Comparison of ENCODE assay signal across 24 cellular contexts in the genomic region with DNA sequence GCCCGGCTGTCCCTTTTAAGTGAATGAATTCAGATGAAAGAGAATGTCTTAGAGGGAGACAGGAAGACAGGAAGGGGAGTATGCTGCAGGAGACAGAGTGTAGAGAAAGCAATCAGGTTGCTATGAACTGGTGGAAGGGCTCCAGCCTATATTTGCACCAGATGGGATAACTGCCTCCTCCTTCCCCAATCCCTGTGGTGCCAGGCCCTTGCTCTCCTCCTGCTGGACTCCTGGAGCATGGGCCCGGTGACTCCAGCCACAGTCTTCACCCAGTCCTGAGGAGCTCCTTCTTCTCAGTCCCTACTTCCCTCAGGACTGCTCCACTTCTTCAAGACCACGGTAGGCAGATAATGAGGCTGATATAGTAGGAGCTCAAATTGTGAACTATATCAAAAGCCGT.
DNase-seq lines count a peak whose midpoint lies in the region; TF ChIP-seq lines count a peak whose summit lies in the region.
"Had no signal": no experiment of that assay in that cellular context is flagged by ENCODE, and none has a peak within 500 bp of the region (broad histone marks: within the 10 kb centered on the region; RNA-seq: fewer than 3 reads in every experiment).

No MANE protein-coding gene starts in this region.

- no peak overlapping the region for H2AFZ ChIP-seq in SK-N-SH (ENCODE audit: low read depth)

- CTCF ChIA-PET in A673 (lab: Charles Lee) (no interaction called here), SK-N-SH (lab: Yijun Ruan, JAX) (no interaction called here)

- H3K27ac Mint-ChIP-seq in activated T-helper 2 cell treated with anti-CD3 and anti-CD28 coated beads, Interferon-gamma antibody, Interleukin-2, Interleukin-4, amounts not matched to agents 10 μg/mL and 5 μg/mL and 100 μg/mL, durations not matched to agents 14 hours and 24 hours and 36 hours = no peak overlapping the region
- H3K27ac Mint-ChIP-seq: activated naive CD8-positive, alpha-beta T cell treated with anti-CD3 and anti-CD28 coated beads, Interleukin-2, amount 50 U/mL, for 24 hours; activated T-helper 17 cell treated with anti-CD3 and anti-CD28 coated beads, Interleukin-2, amount 50 U/mL, for 72 hours; dendritic cell treated with granulocyte-macrophage colony-stimulating factor and Interleukin-4, amounts not matched to agents 40 ng/mL and 50 ng/mL, for 4 days had no signal

- H3K27me3 ChIP-seq in A673 (replicated peaks; ENCODE audit: insufficient read depth, low read depth, low read length, poor library complexity) (no peaks in the 10 kb centered on the region), SK-N-SH (ENCODE audit: insufficient read depth) (no peaks in the 10 kb centered on the region)
- H3K27me3 ChIP-seq: breast epithelium, neutrophil, SJCRH30, suprapubic skin, vagina had no signal

- H3K9me3 Mint-ChIP-seq in activated T-helper 2 cell treated with anti-CD3 and anti-CD28 coated beads, Interferon-gamma antibody, Interleukin-2, Interleukin-4, amounts not matched to agents 10 μg/mL and 5 μg/mL and 100 μg/mL, durations not matched to agents 14 hours and 24 hours and 36 hours = no peaks in the 10 kb centered on the region
- H3K9me3 Mint-ChIP-seq: activated naive CD8-positive, alpha-beta T cell treated with anti-CD3 and anti-CD28 coated beads, Interleukin-2, amount 50 U/mL, for 24 hours; activated T-helper 17 cell treated with anti-CD3 and anti-CD28 coated beads, Interleukin-2, amount 50 U/mL, for 72 hours; dendritic cell treated with granulocyte-macrophage colony-stimulating factor and Interleukin-4, amounts not matched to agents 40 ng/mL and 50 ng/mL, for 4 days had no signal

- DNase-seq in A673 (ENCODE audit: low spot score) = peak; percentile 11
- DNase-seq in GM04504 (ENCODE audit: low read depth) = peak; percentile 31
- no peak for DNase-seq in SK-N-SH
- DNase-seq in fibroblast of gingiva (ENCODE audit: low read depth) = peak; percentile 59
- no peak for DNase-seq in stimulated activated CD4-positive, alpha-beta T cell treated with anti-CD3 and anti-CD28 coated beads, Interleukin-12 subunit alpha, Interleukin-12 subunit beta, amount 100 ng/mL, for 4 hours
- DNase-seq in middle frontal gyrus (ENCODE audit: extremely low spot score, low spot score) = no peak
- no peak for DNase-seq in activated CD4-positive, alpha-beta T cell treated with anti-CD3 and anti-CD28 coated beads, Interleukin-2, amount 50 U/mL, for 1 hour
- no peak for DNase-seq in activated T-helper 2 cell treated with anti-CD3 and anti-CD28 coated beads, Interferon-gamma antibody, Interleukin-2, Interleukin-4, amounts not matched to agents 10 μg/mL and 5 μg/mL and 100 μg/mL, durations not matched to agents 14 hours and 24 hours and 36 hours (ENCODE audit: low spot score)
- DNase-seq: activated CD4-positive, alpha-beta T cell treated with anti-CD3 and anti-CD28 coated beads for 1 hour; activated naive CD8-positive, alpha-beta T cell treated with anti-CD3 and anti-CD28 coated beads, Interleukin-2, amount 50 U/mL, for 24 hours; CD4-positive, CD25-positive, alpha-beta regulatory T cell; left ventricle myocardium superior; NCI-H1417 treated with DMSO at 0.1 percent for 48 hours; NCI-H526 treated with DMSO at 0.1 percent for 48 hours; PC-3; retina; SJCRH30 had no signal

- TF ChIP-seq EP300 in SK-N-SH (IDR thresholded peaks at IDR 0.05; ENCODE audit: borderline replicate concordance in 1 of 2, low read depth in 1 of 2, low read length in 1 of 2) = no peak

- H3K4me3 Mint-ChIP-seq in activated T-helper 2 cell treated with anti-CD3 and anti-CD28 coated beads, Interferon-gamma antibody, Interleukin-2, Interleukin-4, amounts not matched to agents 10 μg/mL and 5 μg/mL and 100 μg/mL, durations not matched to agents 14 hours and 24 hours and 36 hours (ENCODE audit: low read depth) = no peak overlapping the region
- H3K4me3 Mint-ChIP-seq: activated naive CD8-positive, alpha-beta T cell treated with anti-CD3 and anti-CD28 coated beads, Interleukin-2, amount 50 U/mL, for 24 hours; activated T-helper 17 cell treated with anti-CD3 and anti-CD28 coated beads, Interleukin-2, amount 50 U/mL, for 72 hours; CD4-positive, CD25-positive, alpha-beta regulatory T cell; dendritic cell treated with granulocyte-macrophage colony-stimulating factor and Interleukin-4, amounts not matched to agents 40 ng/mL and 50 ng/mL, for 4 days had no signal

- H3K36me3 ChIP-seq in A673 (ENCODE audit: insufficient read depth, low read length, poor library complexity, severe bottlenecking) (no peaks in the 10 kb centered on the region), SK-N-SH (replicated peaks in 1 of 2; ENCODE audit: control insufficient read depth in 1 of 2, insufficient read depth in 2 of 2, low read length in 1 of 2) (no peaks in the 10 kb centered on the region)
- H3K36me3 ChIP-seq: breast epithelium, neutrophil, SJCRH30, suprapubic skin, vagina had no signal

- BruUV-seq in A673 (replicated peaks; lab: Mats Ljungman, UMichigan) = no TSS peak

- H3K36me3 Mint-ChIP-seq in activated T-helper 2 cell treated with anti-CD3 and anti-CD28 coated beads, Interferon-gamma antibody, Interleukin-2, Interleukin-4, amounts not matched to agents 10 μg/mL and 5 μg/mL and 100 μg/mL, durations not matched to agents 14 hours and 24 hours and 36 hours (ENCODE audit: low read depth) = no peaks in the 10 kb centered on the region
- H3K36me3 Mint-ChIP-seq: CD4-positive, CD25-positive, alpha-beta regulatory T cell had no signal

- H3F3A ChIP-seq in SK-N-SH (replicated peaks; ENCODE audit: insufficient read depth) = peaks cover 15% of the 10 kb centered on the region

- peak; percentile 26; the same call in 1 of the 2 replicates for TF ChIP-seq RAD21 in SK-N-SH (IDR thresholded peaks at IDR 0.05; ENCODE audit: low read length)

- H3K27ac ChIP-seq in A673 (ENCODE audit: low read depth, low read length, poor library complexity, severe bottlenecking) = no peak overlapping the region
- H3K27ac ChIP-seq in SK-N-SH (ENCODE audit: low read depth in 2 of 2, low read length in 1 of 2) = no peak overlapping the region
- H3K27ac ChIP-seq: breast epithelium, epithelial cell of prostate, neutrophil, SJCRH30, suprapubic skin, vagina had no signal

- peaks cover 10% of the 10 kb centered on the region for H3K27me3 Mint-ChIP-seq in activated T-helper 2 cell treated with anti-CD3 and anti-CD28 coated beads, Interferon-gamma antibody, Interleukin-2, Interleukin-4, amounts not matched to agents 10 μg/mL and 5 μg/mL and 100 μg/mL, durations not matched to agents 14 hours and 24 hours and 36 hours (ENCODE audit: low read depth)
- H3K27me3 Mint-ChIP-seq: activated naive CD8-positive, alpha-beta T cell treated with anti-CD3 and anti-CD28 coated beads, Interleukin-2, amount 50 U/mL, for 24 hours; activated T-helper 17 cell treated with anti-CD3 and anti-CD28 coated beads, Interleukin-2, amount 50 U/mL, for 72 hours; dendritic cell treated with granulocyte-macrophage colony-stimulating factor and Interleukin-4, amounts not matched to agents 40 ng/mL and 50 ng/mL, for 4 days had no signal

- TF ChIP-seq CTCF in A673 (conservative IDR thresholded peaks at IDR 0.05; ENCODE audit: low read depth, low read length) (no peak), SK-N-SH (IDR thresholded peaks at IDR 0.05) (peak; percentile 32)

- H3K4me2 ChIP-seq in SK-N-SH = no peak overlapping the region

- no peaks in the 10 kb centered on the region for H3K9me2 ChIP-seq in SK-N-SH

- WGBS in SK-N-SH (ENCODE audit: low lambda C conversion rate) = 41% methylated on average over 3 of the region's 4 CpGs

- H4K20me1 ChIP-seq in SK-N-SH (ENCODE audit: insufficient read depth) = no peaks in the 10 kb centered on the region

- H3K4me1 ChIP-seq in A673 (ENCODE audit: insufficient read depth, low read length, poor library complexity, severe bottlenecking) = no peaks in the 10 kb centered on the region
- H3K4me1 ChIP-seq in SK-N-SH (ENCODE audit: control insufficient read depth in 1 of 2, insufficient read depth in 2 of 2, low read depth in 1 of 2, low read length in 1 of 2) = peaks cover 0 to 15% of the 10 kb centered on the region in 2 experiments; a peak in 2 of 4 replicates
- H3K4me1 ChIP-seq: breast epithelium, SJCRH30, suprapubic skin, vagina had no signal

- peaks cover 9% of the 10 kb centered on the region for H3K4me1 Mint-ChIP-seq in activated T-helper 2 cell treated with anti-CD3 and anti-CD28 coated beads, Interferon-gamma antibody, Interleukin-2, Interleukin-4, amounts not matched to agents 10 μg/mL and 5 μg/mL and 100 μg/mL, durations not matched to agents 14 hours and 24 hours and 36 hours (ENCODE audit: low read depth)
- H3K4me1 Mint-ChIP-seq: activated naive CD8-positive, alpha-beta T cell treated with anti-CD3 and anti-CD28 coated beads, Interleukin-2, amount 50 U/mL, for 24 hours had no signal

- intact Hi-C loops in A673 (cut with micrococcal nuclease; ENCODE audit: unreplicated experiment) = no loop called here
- intact Hi-C loops in activated T-helper 2 cell treated with anti-CD3 and anti-CD28 coated beads, Interferon-gamma antibody, Interleukin-2, Interleukin-4, amounts not matched to agents 10 μg/mL and 5 μg/mL and 100 μg/mL, durations not matched to agents 14 hours and 24 hours and 36 hours (cut with micrococcal nuclease) = no loop called here

- no peaks in the 10 kb centered on the region for H3K79me2 ChIP-seq in SK-N-SH (ENCODE audit: insufficient read depth)

- H3K9ac ChIP-seq in SK-N-SH = no peak overlapping the region

- H3K4me3 ChIP-seq in A673 (ENCODE audit: low read depth, low read length, poor library complexity, severe bottlenecking) = no peak overlapping the region
- H3K4me3 ChIP-seq in SK-N-SH (ENCODE audit: low read depth in 2 of 2, low read length in 1 of 2) = no peak overlapping the region
- H3K4me3 ChIP-seq: breast epithelium, SJCRH30, suprapubic skin, vagina had no signal

- POLR2A ChIA-PET in A673 (lab: Charles Lee; ENCODE audit: low non-redundant PET) (no interaction called here), SK-N-SH (lab: Yijun Ruan, JAX) (no interaction called here)

- no peaks in the 10 kb centered on the region for H3K9me3 ChIP-seq in A673 (ENCODE audit: low read depth, low read length, poor library complexity, severe bottlenecking)
- no peaks in the 10 kb centered on the region for H3K9me3 ChIP-seq in SK-N-SH
- H3K9me3 ChIP-seq: breast epithelium, neutrophil, SJCRH30, suprapubic skin, vagina had no signal

TF ChIP-seq in SK-N-SH, 30 proteins besides CTCF, POLR2A, EP300 and RAD21 (continues in another document):
- TF ChIP-seq ELF1 (IDR thresholded peaks at IDR 0.05) (no peak), SMC3 (IDR thresholded peaks at IDR 0.05; ENCODE audit: low read depth, low read length) (peak; percentile 16; the same call in 1 of the 2 replicates), TEAD4 (IDR thresholded peaks at IDR 0.05; ENCODE audit: borderline replicate concordance, insufficient read depth) (no peak)
- TF ChIP-seq, protein P1, sequence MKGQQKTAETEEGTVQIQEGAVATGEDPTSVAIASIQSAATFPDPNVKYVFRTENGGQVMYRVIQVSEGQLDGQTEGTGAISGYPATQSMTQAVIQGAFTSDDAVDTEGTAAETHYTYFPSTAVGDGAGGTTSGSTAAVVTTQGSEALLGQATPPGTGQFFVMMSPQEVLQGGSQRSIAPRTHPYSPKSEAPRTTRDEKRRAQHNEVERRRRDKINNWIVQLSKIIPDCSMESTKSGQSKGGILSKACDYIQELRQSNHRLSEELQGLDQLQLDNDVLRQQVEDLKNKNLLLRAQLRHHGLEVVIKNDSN (IDR thresholded peaks at IDR 0.05; ENCODE audit: borderline replicate concordance, low read depth) = no peak

Comparison
In these comparisons a context has a peak if more than half of its experiments do, and no peak if none do; other contexts are left out.
1. DNase-seq: peak in A673 (single experiment), GM04504 (single experiment) and fibroblast of gingiva (single experiment); none in SK-N-SH (single experiment), stimulated activated CD4-positive, alpha-beta T cell treated with anti-CD3 and anti-CD28 coated beads, Interleukin-12 subunit alpha, Interleukin-12 subunit beta, amount 100 ng/mL, for 4 hours (single experiment), middle frontal gyrus (single experiment), activated CD4-positive, alpha-beta T cell treated with anti-CD3 and anti-CD28 coated beads, Interleukin-2, amount 50 U/mL, for 1 hour (single experiment) and activated T-helper 2 cell treated with anti-CD3 and anti-CD28 coated beads, Interferon-gamma antibody, Interleukin-2, Interleukin-4, amounts not matched to agents 10 μg/mL and 5 μg/mL and 100 μg/mL, durations not matched to agents 14 hours and 24 hours and 36 hours (single experiment).